In the genomic region with DNA sequence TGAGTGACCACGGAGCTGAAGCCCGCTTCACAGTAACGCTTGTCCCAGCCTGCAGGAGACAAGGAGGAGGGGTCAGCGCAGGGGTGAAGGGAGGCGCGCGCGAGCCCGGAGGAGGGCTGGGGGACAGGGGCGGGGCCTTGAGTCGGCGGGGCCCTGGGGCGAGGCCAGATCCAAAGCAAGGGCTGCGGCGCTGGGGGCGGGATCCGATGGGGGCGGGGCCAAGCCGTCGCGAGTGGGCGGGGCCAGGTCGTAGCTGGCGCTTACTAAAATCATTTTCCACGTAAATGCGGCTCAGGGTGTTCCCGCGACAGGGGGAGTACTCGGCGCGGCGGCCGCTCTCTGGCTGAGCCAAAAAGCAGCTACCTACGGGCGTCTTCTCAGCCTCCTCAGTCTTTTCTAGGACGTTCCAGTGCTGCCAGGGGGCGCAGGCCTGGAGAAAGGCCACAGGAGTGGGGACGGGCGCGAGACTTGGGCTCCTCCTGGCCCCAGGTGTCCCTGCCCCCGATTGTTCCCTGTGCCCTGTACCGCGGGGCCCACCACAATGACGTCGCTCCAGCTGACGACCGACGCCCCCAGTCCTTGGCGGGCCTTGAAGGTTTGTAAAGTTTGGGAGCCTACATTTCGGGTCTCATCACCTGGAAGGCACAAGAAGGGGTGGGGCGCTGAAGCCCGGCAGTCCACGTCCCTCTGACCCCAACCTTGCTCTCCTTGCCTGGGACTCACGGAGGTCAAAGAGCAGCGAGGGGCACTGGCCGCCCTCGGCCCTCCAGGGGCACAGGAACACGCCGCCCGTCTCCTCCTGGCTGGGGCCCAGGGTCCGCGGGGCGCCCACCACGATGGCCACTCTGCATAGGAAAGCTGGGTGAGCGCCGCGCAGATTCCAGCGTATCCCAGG, we compare ENCODE assay signal across 8 cellular contexts. TPM values are rescaled to one million over a fixed set of nuclear protein-coding genes. Genes with fewer than 3 reads are reported as not detected.
DNase-seq lines count a peak whose midpoint lies in the region; ATAC-seq, FAIRE-seq and TF ChIP-seq lines count a peak whose summit lies in the region.

No MANE protein-coding gene starts in this region.

- peak overlapping the region in 4 of 5 donors; percentile 51 to 75 (median 66) for H3K9ac ChIP-seq in subcutaneous abdominal adipose tissue (ENCODE audit: low read length in 5 of 5)

- 0 out of 2 replicates have a peak, but pooled peaks have one; percentile 12 for TF ChIP-seq RAD21 in Ishikawa (IDR thresholded peaks at IDR 0.05; ENCODE audit: low read depth)

- H3K27me3 ChIP-seq in neutrophil (peaks cover 82% of the 10 kb centered on the region), subcutaneous abdominal adipose tissue (ENCODE audit: control insufficient read depth in 5 of 5, insufficient read depth in 4 of 5, low read length in 5 of 5) (peaks cover 0 to 13% (median 0%) of the 10 kb centered on the region in 5 donors)

- TF ChIP-seq CTCF in GM10266 (IDR thresholded peaks at IDR 0.05; ENCODE audit: control insufficient read depth, insufficient read depth, low read depth, missing control alignments), result peak; percentile 10
- TF ChIP-seq CTCF in neutrophil (IDR thresholded peaks at IDR 0.05), result no peak

- no peak for ATAC-seq in GM19455 (IDR thresholded peaks at IDR 0.05; ENCODE audit: unreplicated experiment)

- peak; percentile 94 for DNase-seq in GM10266 (ENCODE audit: extremely low spot score)
- DNase-seq in SHP77 (lab: John Stamatoyannopoulos, UW), result peak; percentile 32 to 55
- peak; percentile 67 for DNase-seq in activated gamma-delta T cell treated with Interleukin-2 at 50 U/mL for 16 hours
- DNase-seq in frontal cortex (ENCODE audit: low spot score in 2 of 2), result peak; percentile 73 to 89

- FAIRE-seq in frontal cortex (lab: Jason Lieb, UNC), result no peak

- H3K9me3 ChIP-seq in neutrophil (no peaks in the 10 kb centered on the region), subcutaneous abdominal adipose tissue (ENCODE audit: control insufficient read depth in 5 of 5, low read length in 5 of 5) (no peaks in the 10 kb centered on the region)

- TF ChIP-seq EP300 in Ishikawa (IDR thresholded peaks at IDR 0.05; ENCODE audit: borderline replicate concordance), result no peak

- H3K4me1 ChIP-seq in neutrophil (ENCODE audit: control insufficient read depth in 1 of 2, insufficient read depth in 1 of 2, low read depth in 1 of 2, low read length in 1 of 2) (peaks cover 13 to 17% of the 10 kb centered on the region in 2 experiments), subcutaneous abdominal adipose tissue (ENCODE audit: control insufficient read depth in 5 of 5, insufficient read depth in 5 of 5, low read length in 5 of 5) (peaks cover 0 to 20% (median 17%) of the 10 kb centered on the region in 5 donors)

- H3K4me3 ChIP-seq in neutrophil (ENCODE audit: low read depth in 1 of 2, low read length in 1 of 2) (peak overlapping the region; percentile 34 to 54), subcutaneous abdominal adipose tissue (ENCODE audit: low read depth in 1 of 5, low read length in 5 of 5) (peak overlapping the region; percentile 62 to 74 (median 64))

- H3K36me3 ChIP-seq in neutrophil, result no peaks in the 10 kb centered on the region
- no peaks in the 10 kb centered on the region for H3K36me3 ChIP-seq in subcutaneous abdominal adipose tissue (ENCODE audit: control insufficient read depth in 5 of 5, insufficient read depth in 5 of 5, low read length in 5 of 5)

- H3K27ac ChIP-seq in neutrophil, result no peak overlapping the region
- no peak overlapping the region for H3K27ac ChIP-seq in subcutaneous abdominal adipose tissue (ENCODE audit: low read depth, low read length)

TF ChIP-seq in Ishikawa, 13 proteins besides CTCF, POLR2A, EP300 and RAD21:
- TF ChIP-seq TEAD4 (IDR thresholded peaks at IDR 0.05) (no peak), ZBTB7A (IDR thresholded peaks at IDR 0.05; ENCODE audit: low read depth) (no peak; the same call in 1 of the 2 replicates), CREB1 (IDR thresholded peaks at IDR 0.05; ENCODE audit: low read depth) (no peak), TCF12 (IDR thresholded peaks at IDR 0.05; ENCODE audit: low read depth) (0 out of 2 replicates have a peak, but pooled peaks have one; percentile 14), CEBPB (IDR thresholded peaks at IDR 0.05) (no peak), TAF1 (IDR thresholded peaks at IDR 0.05; ENCODE audit: low read depth) (0 out of 2 replicates have a peak, but pooled peaks have one; percentile 51), EGR1 (IDR thresholded peaks at IDR 0.05) (no peak), FOXM1 (IDR thresholded peaks at IDR 0.05; ENCODE audit: borderline replicate concordance, low read depth) (no peak), YY1 (IDR thresholded peaks at IDR 0.05; ENCODE audit: low read depth) (no peak; the same call in 1 of the 2 replicates), NFIC (IDR thresholded peaks at IDR 0.05) (no peak)
- TF ChIP-seq, protein P1, sequence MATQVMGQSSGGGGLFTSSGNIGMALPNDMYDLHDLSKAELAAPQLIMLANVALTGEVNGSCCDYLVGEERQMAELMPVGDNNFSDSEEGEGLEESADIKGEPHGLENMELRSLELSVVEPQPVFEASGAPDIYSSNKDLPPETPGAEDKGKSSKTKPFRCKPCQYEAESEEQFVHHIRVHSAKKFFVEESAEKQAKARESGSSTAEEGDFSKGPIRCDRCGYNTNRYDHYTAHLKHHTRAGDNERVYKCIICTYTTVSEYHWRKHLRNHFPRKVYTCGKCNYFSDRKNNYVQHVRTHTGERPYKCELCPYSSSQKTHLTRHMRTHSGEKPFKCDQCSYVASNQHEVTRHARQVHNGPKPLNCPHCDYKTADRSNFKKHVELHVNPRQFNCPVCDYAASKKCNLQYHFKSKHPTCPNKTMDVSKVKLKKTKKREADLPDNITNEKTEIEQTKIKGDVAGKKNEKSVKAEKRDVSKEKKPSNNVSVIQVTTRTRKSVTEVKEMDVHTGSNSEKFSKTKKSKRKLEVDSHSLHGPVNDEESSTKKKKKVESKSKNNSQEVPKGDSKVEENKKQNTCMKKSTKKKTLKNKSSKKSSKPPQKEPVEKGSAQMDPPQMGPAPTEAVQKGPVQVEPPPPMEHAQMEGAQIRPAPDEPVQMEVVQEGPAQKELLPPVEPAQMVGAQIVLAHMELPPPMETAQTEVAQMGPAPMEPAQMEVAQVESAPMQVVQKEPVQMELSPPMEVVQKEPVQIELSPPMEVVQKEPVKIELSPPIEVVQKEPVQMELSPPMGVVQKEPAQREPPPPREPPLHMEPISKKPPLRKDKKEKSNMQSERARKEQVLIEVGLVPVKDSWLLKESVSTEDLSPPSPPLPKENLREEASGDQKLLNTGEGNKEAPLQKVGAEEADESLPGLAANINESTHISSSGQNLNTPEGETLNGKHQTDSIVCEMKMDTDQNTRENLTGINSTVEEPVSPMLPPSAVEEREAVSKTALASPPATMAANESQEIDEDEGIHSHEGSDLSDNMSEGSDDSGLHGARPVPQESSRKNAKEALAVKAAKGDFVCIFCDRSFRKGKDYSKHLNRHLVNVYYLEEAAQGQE (IDR thresholded peaks at IDR 0.05; ENCODE audit: low read depth), result no peak
- TF ChIP-seq, protein P2, sequence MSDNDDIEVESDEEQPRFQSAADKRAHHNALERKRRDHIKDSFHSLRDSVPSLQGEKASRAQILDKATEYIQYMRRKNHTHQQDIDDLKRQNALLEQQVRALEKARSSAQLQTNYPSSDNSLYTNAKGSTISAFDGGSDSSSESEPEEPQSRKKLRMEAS (IDR thresholded peaks at IDR 0.05), result no peak
- TF ChIP-seq, protein P3, sequence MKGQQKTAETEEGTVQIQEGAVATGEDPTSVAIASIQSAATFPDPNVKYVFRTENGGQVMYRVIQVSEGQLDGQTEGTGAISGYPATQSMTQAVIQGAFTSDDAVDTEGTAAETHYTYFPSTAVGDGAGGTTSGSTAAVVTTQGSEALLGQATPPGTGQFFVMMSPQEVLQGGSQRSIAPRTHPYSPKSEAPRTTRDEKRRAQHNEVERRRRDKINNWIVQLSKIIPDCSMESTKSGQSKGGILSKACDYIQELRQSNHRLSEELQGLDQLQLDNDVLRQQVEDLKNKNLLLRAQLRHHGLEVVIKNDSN (IDR thresholded peaks at IDR 0.05), result no peak

RNA-seq across cellular contexts. Expression of a gene that starts 3.9 kb away (rescaled TPM):
- total RNA-seq in frontal cortex, result 0.82 TPM

RNA-seq across cellular contexts. Expression of a gene that starts 21.9 kb away (rescaled TPM):
- 60.7 TPM for total RNA-seq in frontal cortex

RNA-seq across cellular contexts. Expression of a gene that starts 40.4 kb away (rescaled TPM):
- 44.0 TPM for total RNA-seq in frontal cortex

Comparison
In these comparisons a context has a peak if more than half of its experiments do, and no peak if none do; other contexts are left out.
1. DNase-seq: peak in every context shown above with its lines; median percentile 94 in GM10266; 81 in frontal cortex; 67 in activated gamma-delta T cell treated with Interleukin-2 at 50 U/mL for 16 hours; 44 in SHP77.